Comparison of ENCODE assay signal across 1 cellular context in the genomic region with DNA sequence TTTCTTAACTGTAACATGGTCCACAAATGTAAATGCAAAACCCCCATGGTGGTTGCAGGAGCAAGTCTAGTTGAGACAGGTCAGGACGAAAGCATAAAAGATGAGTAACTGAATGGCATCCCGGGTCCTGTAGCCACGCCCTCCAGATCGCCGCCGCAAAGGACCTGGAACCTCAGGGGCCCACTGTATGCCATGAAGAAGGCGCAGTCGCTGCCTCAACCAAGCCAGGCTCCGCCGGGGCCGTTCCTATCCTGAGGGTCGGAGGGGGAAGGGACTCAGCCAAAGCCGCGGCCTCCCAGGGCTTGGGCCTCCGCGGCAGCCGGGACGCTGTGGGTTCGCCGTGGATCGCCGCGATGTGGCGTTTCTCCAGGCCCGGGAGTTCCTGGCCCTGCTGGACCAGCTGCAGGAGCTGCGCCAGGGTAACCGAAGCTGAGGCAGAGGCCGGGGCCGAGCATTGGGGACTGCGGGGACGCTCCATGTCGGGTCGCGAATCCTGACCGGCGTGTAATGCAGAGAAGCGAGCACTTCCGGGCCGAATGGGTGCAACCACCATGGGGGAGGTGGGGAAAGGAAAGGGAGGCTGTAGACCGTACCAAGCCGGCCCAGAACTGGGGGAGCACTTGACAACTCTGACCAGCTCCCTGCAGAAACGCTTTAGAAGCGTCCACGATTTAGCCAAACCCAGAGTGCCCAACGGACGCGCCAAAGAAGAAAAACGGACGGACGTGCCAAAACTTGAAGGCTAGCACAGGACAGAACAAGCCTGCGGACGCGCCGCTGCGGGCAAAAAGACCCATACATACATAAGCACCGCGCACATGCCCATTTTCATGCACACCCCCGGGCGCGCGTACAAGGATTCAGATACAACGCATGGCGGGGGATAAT.
TF ChIP-seq lines count a peak whose summit lies in the region.

No MANE protein-coding gene starts in this region.

TF ChIP-seq in HepG2, 621 proteins besides CTCF, POLR2A, EP300 and RAD21 (continued from another document and continues in another):
- TF ChIP-seq ZNF333 (CRISPR knock-in tag; IDR thresholded peaks at IDR 0.05; ENCODE audit: borderline replicate concordance) (peak; percentile 89), ZNF446 (CRISPR knock-in tag; IDR thresholded peaks at IDR 0.05) (peak; percentile 94), ETV5 (CRISPR knock-in tag; IDR thresholded peaks at IDR 0.05; ENCODE audit: borderline replicate concordance) (peak; percentile 89), MATR3 (CRISPR knock-in tag; IDR thresholded peaks at IDR 0.05) (no peak), CCDC6 (CRISPR knock-in tag; IDR thresholded peaks at IDR 0.05) (peak; percentile 99), SIX1 (CRISPR knock-in tag; IDR thresholded peaks at IDR 0.05; ENCODE audit: borderline replicate concordance) (no peak), AGO2 (optimal IDR thresholded peaks at IDR 0.05; ENCODE audit: low read depth, low read length) (peak; percentile 100), ZNF17 (CRISPR knock-in tag; IDR thresholded peaks at IDR 0.05) (peak; percentile 42; the same call in 1 of the 2 replicates), PAWR (CRISPR knock-in tag; IDR thresholded peaks at IDR 0.05; ENCODE audit: borderline replicate concordance) (peak; percentile 76; the same call in 1 of the 2 replicates), DNMT1 (CRISPR knock-in tag; IDR thresholded peaks at IDR 0.05) (peak; percentile 86; the same call in 1 of the 2 replicates), FOXK1 (CRISPR knock-in tag; IDR thresholded peaks at IDR 0.05; ENCODE audit: borderline replicate concordance, low read depth) (peak; percentile 78; the same call in 1 of the 2 replicates), POLR2G (IDR thresholded peaks at IDR 0.05; ENCODE audit: low read depth, low read length) (peak; percentile 98), HDAC6 (IDR thresholded peaks at IDR 0.05; ENCODE audit: low read depth, low read length) (no peak), HIVEP1 (CRISPR knock-in tag; IDR thresholded peaks at IDR 0.05) (peak; percentile 96), NPAS2 (CRISPR knock-in tag; IDR thresholded peaks at IDR 0.05; ENCODE audit: borderline replicate concordance) (0 out of 2 replicates have a peak, but pooled peaks have one; percentile 12), SMAD9 (CRISPR knock-in tag; IDR thresholded peaks at IDR 0.05) (no peak; the same call in 1 of the 2 replicates), KLF12 (CRISPR knock-in tag; IDR thresholded peaks at IDR 0.05; ENCODE audit: borderline replicate concordance) (peak; percentile 85; the same call in 1 of the 2 replicates), KLF6 (CRISPR knock-in tag; IDR thresholded peaks at IDR 0.05) (peak; percentile 99), ZNF432 (CRISPR knock-in tag; IDR thresholded peaks at IDR 0.05; ENCODE audit: borderline replicate concordance) (0 out of 2 replicates have a peak, but pooled peaks have one; percentile 39), TARDBP (CRISPR knock-in tag; IDR thresholded peaks at IDR 0.05) (peak; percentile 87), ZNF546 (CRISPR knock-in tag; conservative IDR thresholded peaks at IDR 0.05) (peak; percentile 75; the same call in 1 of the 2 replicates), ZNF33B (CRISPR knock-in tag; IDR thresholded peaks at IDR 0.05) (peak; percentile 82; the same call in 1 of the 2 replicates)
- TF ChIP-seq, protein P1, sequence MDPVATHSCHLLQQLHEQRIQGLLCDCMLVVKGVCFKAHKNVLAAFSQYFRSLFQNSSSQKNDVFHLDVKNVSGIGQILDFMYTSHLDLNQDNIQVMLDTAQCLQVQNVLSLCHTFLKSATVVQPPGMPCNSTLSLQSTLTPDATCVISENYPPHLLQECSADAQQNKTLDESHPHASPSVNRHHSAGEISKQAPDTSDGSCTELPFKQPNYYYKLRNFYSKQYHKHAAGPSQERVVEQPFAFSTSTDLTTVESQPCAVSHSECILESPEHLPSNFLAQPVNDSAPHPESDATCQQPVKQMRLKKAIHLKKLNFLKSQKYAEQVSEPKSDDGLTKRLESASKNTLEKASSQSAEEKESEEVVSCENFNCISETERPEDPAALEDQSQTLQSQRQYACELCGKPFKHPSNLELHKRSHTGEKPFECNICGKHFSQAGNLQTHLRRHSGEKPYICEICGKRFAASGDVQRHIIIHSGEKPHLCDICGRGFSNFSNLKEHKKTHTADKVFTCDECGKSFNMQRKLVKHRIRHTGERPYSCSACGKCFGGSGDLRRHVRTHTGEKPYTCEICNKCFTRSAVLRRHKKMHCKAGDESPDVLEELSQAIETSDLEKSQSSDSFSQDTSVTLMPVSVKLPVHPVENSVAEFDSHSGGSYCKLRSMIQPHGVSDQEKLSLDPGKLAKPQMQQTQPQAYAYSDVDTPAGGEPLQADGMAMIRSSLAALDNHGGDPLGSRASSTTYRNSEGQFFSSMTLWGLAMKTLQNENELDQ (CRISPR knock-in tag; IDR thresholded peaks at IDR 0.05; ENCODE audit: borderline replicate concordance): no peak; the same call in 1 of the 2 replicates
- TF ChIP-seq, protein P2, sequence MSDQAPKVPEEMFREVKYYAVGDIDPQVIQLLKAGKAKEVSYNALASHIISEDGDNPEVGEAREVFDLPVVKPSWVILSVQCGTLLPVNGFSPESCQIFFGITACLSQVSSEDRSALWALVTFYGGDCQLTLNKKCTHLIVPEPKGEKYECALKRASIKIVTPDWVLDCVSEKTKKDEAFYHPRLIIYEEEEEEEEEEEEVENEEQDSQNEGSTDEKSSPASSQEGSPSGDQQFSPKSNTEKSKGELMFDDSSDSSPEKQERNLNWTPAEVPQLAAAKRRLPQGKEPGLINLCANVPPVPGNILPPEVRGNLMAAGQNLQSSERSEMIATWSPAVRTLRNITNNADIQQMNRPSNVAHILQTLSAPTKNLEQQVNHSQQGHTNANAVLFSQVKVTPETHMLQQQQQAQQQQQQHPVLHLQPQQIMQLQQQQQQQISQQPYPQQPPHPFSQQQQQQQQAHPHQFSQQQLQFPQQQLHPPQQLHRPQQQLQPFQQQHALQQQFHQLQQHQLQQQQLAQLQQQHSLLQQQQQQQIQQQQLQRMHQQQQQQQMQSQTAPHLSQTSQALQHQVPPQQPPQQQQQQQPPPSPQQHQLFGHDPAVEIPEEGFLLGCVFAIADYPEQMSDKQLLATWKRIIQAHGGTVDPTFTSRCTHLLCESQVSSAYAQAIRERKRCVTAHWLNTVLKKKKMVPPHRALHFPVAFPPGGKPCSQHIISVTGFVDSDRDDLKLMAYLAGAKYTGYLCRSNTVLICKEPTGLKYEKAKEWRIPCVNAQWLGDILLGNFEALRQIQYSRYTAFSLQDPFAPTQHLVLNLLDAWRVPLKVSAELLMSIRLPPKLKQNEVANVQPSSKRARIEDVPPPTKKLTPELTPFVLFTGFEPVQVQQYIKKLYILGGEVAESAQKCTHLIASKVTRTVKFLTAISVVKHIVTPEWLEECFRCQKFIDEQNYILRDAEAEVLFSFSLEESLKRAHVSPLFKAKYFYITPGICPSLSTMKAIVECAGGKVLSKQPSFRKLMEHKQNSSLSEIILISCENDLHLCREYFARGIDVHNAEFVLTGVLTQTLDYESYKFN (CRISPR knock-in tag; conservative IDR thresholded peaks at IDR 0.05): peak; percentile 73
- TF ChIP-seq, protein P3, sequence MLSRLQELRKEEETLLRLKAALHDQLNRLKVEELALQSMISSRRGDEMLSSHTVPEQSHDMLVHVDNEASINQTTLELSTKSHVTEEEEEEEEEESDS (CRISPR knock-in tag; IDR thresholded peaks at IDR 0.05; ENCODE audit: borderline replicate concordance): peak; percentile 67; the same call in 1 of the 2 replicates
- TF ChIP-seq, protein P4, sequence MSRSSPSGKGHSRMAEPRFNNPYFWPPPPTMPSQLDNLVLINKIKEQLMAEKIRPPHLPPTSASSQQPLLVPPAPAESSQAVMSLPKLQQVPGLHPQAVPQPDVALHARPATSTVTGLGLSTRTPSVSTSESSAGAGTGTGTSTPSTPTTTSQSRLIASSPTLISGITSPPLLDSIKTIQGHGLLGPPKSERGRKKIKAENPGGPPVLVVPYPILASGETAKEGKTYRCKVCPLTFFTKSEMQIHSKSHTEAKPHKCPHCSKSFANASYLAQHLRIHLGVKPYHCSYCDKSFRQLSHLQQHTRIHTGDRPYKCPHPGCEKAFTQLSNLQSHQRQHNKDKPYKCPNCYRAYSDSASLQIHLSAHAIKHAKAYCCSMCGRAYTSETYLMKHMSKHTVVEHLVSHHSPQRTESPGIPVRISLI (CRISPR knock-in tag; IDR thresholded peaks at IDR 0.05; ENCODE audit: borderline replicate concordance): peak; percentile 74; the same call in 1 of the 2 replicates
- TF ChIP-seq, protein P5, sequence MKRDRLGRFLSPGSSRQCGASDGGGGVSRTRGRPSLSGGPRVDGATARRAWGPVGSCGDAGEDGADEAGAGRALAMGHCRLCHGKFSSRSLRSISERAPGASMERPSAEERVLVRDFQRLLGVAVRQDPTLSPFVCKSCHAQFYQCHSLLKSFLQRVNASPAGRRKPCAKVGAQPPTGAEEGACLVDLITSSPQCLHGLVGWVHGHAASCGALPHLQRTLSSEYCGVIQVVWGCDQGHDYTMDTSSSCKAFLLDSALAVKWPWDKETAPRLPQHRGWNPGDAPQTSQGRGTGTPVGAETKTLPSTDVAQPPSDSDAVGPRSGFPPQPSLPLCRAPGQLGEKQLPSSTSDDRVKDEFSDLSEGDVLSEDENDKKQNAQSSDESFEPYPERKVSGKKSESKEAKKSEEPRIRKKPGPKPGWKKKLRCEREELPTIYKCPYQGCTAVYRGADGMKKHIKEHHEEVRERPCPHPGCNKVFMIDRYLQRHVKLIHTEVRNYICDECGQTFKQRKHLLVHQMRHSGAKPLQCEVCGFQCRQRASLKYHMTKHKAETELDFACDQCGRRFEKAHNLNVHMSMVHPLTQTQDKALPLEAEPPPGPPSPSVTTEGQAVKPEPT (CRISPR knock-in tag; IDR thresholded peaks at IDR 0.05; ENCODE audit: low read depth): peak; percentile 96
- TF ChIP-seq, protein P6, sequence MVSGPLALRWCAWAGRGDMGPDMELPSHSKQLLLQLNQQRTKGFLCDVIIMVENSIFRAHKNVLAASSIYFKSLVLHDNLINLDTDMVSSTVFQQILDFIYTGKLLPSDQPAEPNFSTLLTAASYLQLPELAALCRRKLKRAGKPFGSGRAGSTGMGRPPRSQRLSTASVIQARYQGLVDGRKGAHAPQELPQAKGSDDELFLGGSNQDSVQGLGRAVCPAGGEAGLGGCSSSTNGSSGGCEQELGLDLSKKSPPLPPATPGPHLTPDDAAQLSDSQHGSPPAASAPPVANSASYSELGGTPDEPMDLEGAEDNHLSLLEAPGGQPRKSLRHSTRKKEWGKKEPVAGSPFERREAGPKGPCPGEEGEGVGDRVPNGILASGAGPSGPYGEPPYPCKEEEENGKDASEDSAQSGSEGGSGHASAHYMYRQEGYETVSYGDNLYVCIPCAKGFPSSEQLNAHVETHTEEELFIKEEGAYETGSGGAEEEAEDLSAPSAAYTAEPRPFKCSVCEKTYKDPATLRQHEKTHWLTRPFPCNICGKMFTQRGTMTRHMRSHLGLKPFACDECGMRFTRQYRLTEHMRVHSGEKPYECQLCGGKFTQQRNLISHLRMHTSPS (CRISPR knock-in tag; IDR thresholded peaks at IDR 0.05; ENCODE audit: low read depth): peak; percentile 60
- TF ChIP-seq, protein P7, sequence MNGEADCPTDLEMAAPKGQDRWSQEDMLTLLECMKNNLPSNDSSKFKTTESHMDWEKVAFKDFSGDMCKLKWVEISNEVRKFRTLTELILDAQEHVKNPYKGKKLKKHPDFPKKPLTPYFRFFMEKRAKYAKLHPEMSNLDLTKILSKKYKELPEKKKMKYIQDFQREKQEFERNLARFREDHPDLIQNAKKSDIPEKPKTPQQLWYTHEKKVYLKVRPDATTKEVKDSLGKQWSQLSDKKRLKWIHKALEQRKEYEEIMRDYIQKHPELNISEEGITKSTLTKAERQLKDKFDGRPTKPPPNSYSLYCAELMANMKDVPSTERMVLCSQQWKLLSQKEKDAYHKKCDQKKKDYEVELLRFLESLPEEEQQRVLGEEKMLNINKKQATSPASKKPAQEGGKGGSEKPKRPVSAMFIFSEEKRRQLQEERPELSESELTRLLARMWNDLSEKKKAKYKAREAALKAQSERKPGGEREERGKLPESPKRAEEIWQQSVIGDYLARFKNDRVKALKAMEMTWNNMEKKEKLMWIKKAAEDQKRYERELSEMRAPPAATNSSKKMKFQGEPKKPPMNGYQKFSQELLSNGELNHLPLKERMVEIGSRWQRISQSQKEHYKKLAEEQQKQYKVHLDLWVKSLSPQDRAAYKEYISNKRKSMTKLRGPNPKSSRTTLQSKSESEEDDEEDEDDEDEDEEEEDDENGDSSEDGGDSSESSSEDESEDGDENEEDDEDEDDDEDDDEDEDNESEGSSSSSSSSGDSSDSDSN (CRISPR knock-in tag; IDR thresholded peaks at IDR 0.05): peak; percentile 100
- TF ChIP-seq, protein P8, sequence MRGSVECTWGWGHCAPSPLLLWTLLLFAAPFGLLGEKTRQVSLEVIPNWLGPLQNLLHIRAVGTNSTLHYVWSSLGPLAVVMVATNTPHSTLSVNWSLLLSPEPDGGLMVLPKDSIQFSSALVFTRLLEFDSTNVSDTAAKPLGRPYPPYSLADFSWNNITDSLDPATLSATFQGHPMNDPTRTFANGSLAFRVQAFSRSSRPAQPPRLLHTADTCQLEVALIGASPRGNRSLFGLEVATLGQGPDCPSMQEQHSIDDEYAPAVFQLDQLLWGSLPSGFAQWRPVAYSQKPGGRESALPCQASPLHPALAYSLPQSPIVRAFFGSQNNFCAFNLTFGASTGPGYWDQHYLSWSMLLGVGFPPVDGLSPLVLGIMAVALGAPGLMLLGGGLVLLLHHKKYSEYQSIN (CRISPR knock-in tag; IDR thresholded peaks at IDR 0.05; ENCODE audit: borderline replicate concordance): no peak
- TF ChIP-seq, protein P9, sequence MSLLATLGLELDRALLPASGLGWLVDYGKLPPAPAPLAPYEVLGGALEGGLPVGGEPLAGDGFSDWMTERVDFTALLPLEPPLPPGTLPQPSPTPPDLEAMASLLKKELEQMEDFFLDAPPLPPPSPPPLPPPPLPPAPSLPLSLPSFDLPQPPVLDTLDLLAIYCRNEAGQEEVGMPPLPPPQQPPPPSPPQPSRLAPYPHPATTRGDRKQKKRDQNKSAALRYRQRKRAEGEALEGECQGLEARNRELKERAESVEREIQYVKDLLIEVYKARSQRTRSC (CRISPR knock-in tag; IDR thresholded peaks at IDR 0.05; ENCODE audit: low read depth): 0 out of 2 replicates have a peak, but pooled peaks have one; percentile 73
- TF ChIP-seq, protein P10, sequence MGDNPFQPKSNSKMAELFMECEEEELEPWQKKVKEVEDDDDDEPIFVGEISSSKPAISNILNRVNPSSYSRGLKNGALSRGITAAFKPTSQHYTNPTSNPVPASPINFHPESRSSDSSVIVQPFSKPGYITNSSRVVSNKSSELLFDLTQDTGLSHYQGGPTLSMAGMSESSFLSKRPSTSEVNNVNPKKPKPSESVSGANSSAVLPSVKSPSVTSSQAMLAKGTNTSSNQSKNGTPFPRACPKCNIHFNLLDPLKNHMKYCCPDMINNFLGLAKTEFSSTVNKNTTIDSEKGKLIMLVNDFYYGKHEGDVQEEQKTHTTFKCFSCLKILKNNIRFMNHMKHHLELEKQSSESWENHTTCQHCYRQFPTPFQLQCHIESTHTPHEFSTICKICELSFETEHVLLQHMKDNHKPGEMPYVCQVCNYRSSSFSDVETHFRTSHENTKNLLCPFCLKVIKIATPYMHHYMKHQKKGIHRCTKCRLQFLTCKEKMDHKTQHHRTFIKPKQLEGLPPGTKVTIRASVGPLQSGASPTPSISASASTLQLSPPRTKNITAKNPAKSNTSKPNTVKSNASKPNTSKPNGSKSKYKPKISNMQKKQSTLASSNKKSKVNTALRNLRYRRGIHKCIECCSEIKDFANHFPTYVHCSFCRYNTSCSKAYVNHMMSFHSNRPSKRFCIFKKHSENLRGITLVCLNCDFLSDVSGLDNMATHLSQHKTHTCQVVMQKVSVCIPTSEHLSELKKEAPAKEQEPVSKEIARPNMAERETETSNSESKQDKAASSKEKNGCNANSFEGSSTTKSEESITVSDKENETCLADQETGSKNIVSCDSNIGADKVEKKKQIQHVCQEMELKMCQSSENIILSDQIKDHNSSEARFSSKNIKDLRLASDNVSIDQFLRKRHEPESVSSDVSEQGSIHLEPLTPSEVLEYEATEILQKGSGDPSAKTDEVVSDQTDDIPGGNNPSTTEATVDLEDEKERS (CRISPR knock-in tag; IDR thresholded peaks at IDR 0.05): peak; percentile 93
